1 cellular context compared by ENCODE assay signal in the genomic region with DNA sequence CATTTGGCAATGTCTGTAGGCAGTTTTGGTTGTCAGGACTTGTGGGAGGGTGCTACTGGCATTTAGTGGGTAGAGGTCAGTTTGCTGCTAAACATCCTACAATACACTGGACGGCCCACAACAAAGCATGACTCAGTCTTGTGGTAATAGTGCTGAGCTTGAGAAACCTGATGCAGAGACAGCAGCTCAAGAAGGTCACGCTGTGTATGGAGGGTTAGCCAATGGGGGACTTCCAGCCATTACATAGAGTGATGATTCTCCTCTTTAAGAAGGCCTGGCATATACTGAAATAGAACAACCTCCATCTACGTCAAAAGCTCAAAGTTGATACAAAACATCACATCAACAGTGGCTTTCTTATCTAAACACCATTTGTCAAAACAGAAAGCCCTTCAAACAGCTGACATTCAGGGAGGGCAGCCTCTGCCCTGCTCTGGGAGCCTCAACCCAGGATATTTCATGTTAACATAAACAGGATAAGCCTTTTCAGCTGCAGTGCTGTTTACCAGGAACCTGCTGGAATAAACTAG.
TF ChIP-seq lines count a peak whose summit lies in the region.

No MANE protein-coding gene starts in this region.

TF ChIP-seq in IMR-90, 13 proteins besides CTCF, POLR2A, EP300 and RAD21 (continued from another document):
- TF ChIP-seq CEBPB (IDR thresholded peaks at IDR 0.05; ENCODE audit: low read depth, low read length) (peak; percentile 80), RCOR1 (IDR thresholded peaks at IDR 0.05; ENCODE audit: insufficient replicate concordance, low read length) (no peak), FOS (IDR thresholded peaks at IDR 0.05; ENCODE audit: low read depth, low read length) (peak; percentile 92), RFX5 (IDR thresholded peaks at IDR 0.05; ENCODE audit: low read depth, low read length) (no peak), MAFK (IDR thresholded peaks at IDR 0.05; ENCODE audit: low read depth, low read length) (peak; percentile 96)
- TF ChIP-seq, protein P1, sequence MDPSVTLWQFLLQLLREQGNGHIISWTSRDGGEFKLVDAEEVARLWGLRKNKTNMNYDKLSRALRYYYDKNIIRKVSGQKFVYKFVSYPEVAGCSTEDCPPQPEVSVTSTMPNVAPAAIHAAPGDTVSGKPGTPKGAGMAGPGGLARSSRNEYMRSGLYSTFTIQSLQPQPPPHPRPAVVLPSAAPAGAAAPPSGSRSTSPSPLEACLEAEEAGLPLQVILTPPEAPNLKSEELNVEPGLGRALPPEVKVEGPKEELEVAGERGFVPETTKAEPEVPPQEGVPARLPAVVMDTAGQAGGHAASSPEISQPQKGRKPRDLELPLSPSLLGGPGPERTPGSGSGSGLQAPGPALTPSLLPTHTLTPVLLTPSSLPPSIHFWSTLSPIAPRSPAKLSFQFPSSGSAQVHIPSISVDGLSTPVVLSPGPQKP (IDR thresholded peaks at IDR 0.05; ENCODE audit: borderline replicate concordance, low read depth, low read length) = no peak
